Comparison of ENCODE assay signal across 10 cellular contexts in the genomic region with DNA sequence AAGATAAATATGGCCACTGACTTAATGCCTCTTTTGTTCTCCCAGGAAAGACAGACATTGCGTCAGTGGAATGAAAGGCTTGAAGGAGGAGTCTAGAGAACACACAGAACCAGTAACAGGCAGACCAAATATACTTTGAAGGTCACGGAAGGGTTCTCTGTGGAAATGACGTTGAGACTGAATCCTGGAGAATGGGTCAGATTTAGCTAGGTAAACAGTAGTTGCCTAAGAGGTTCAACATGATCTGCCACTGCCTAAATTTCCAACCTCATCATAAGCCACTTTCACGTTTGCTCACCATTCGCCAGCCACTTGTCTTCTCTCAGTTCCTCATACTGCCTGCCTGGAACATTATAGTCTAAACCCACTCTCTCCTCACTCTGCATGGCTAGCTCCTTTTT. TPM values are rescaled to one million over a fixed set of nuclear protein-coding genes. Genes with fewer than 3 reads are reported as not detected.
A peak's percentile ranks its signal among the peaks of the same experiment; 100 is the strongest.
DNase-seq lines count a peak whose midpoint lies in the region; ATAC-seq and TF ChIP-seq lines count a peak whose summit lies in the region.
"Had no signal": no experiment of that assay in that cellular context is flagged by ENCODE, and none has a peak within 500 bp of the region (broad histone marks: within the 10 kb centered on the region; RNA-seq: fewer than 3 reads in every experiment).

No MANE protein-coding gene starts in this region.

- H3K4me1 ChIP-seq in right atrium auricular region, result peaks cover 0 to 11% of the 10 kb centered on the region in 2 donors

- intact Hi-C loops in Right ventricle myocardium superior (cut with DNase I), result no loop called here

- ATAC-seq in Right ventricle myocardium superior (ENCODE audit: poor library complexity) (peak; percentile 67), HG03060 (IDR thresholded peaks at IDR 0.05; ENCODE audit: low read depth, unreplicated experiment) (peak; percentile 97)
- ATAC-seq: HCT116, Panc1 had no signal

- DNase-seq in Right ventricle myocardium superior, result no peak
- no peak for DNase-seq in right atrium auricular region (ENCODE audit: low spot score)
- peak; percentile 96 for DNase-seq in SIG-M5 treated with dmso at 0.1 percent for 504 hours (lab: John Stamatoyannopoulos, UW; ENCODE audit: unreplicated experiment)
- no peak for DNase-seq in GF-D8 (lab: John Stamatoyannopoulos, UW)
- no peak for DNase-seq in H7
- DNase-seq in effector CD4-positive, alpha-beta T cell, result no peak
- DNase-seq in COR-L47 (lab: John Stamatoyannopoulos, UW), result no peak

- H3K4me3 ChIP-seq in right atrium auricular region (no peak overlapping the region), H7 (ENCODE audit: insufficient read depth, low read depth, low read length) (no peak overlapping the region)

- H3K27me3 ChIP-seq in right atrium auricular region, result no peaks in the 10 kb centered on the region
- no peaks in the 10 kb centered on the region for H3K27me3 ChIP-seq in H7 (ENCODE audit: control insufficient read depth, insufficient read depth, low read length)

- no peak for TF ChIP-seq CTCF in right atrium auricular region (IDR thresholded peaks at IDR 0.05)

- no peaks in the 10 kb centered on the region for H3K9me3 ChIP-seq in right atrium auricular region

- peak overlapping the region in 1 of 2 donors; percentile 36 for H3K27ac ChIP-seq in right atrium auricular region

- no peaks in the 10 kb centered on the region for H3K36me3 ChIP-seq in right atrium auricular region
- no peaks in the 10 kb centered on the region for H3K36me3 ChIP-seq in H7 (replicated peaks; ENCODE audit: control insufficient read depth, insufficient read depth, low read length)

RNA-seq across cellular contexts. Expression of gene PLA2G4A, which starts 20.5 kb away (rescaled TPM):
- 2.1 TPM for total RNA-seq in Right ventricle myocardium superior
- total RNA-seq in right atrium auricular region, result 1 to 10 TPM; 5.8 to 8.2 TPM
- total RNA-seq in H7 (2014; rRNA removed; shearing (Covaris generic)), result 1.1 TPM in 2 replicates
